In genomic region chr2:88575051-88575450, GRCh38 we compare ENCODE assay signal across 18 cellular contexts.
"Had no signal": no experiment of that assay in that cellular context is flagged by ENCODE, and none has a peak within 500 bp of the region (broad histone marks: within the 10 kb centered on the region; RNA-seq: fewer than 3 reads in every experiment).

No MANE protein-coding gene starts in this region.

- H3K27me3 Mint-ChIP-seq: activated CD4-positive, alpha-beta T cell treated with anti-CD3 and anti-CD28 coated beads, Interleukin-2, amount 10 ng/mL, durations not matched to agents 7 days and 5 days; naive B cell had no signal

- DNase-seq: activated CD4-positive, alpha-beta T cell treated with anti-CD3 and anti-CD28 coated beads, Interleukin-2, amount 10 ng/mL, durations not matched to agents 7 days and 5 days; activated naive CD4-positive, alpha-beta T cell treated with Interleukin-2 at 50 U/mL for 16 hours; activated T-cell treated with anti-CD3 and anti-CD28 coated beads for 4 hours; aorta; cortex of kidney; gastrocnemius medialis; heart right ventricle; kidney glomerular epithelial cell; left ventricle myocardium inferior; mesenchymal stem cell; mucosa of descending colon; naive B cell; ovary; psoas muscle; right lobe of liver; stimulated activated CD4-positive, alpha-beta T cell treated with anti-CD3 and anti-CD28 coated beads, Interleukin-4, amount 100 ng/mL, for 24 hours; stimulated activated naive CD4-positive, alpha-beta T cell; T-helper 9 cell had no signal

- H3K27ac Mint-ChIP-seq: activated CD4-positive, alpha-beta T cell treated with anti-CD3 and anti-CD28 coated beads, Interleukin-2, amount 10 ng/mL, durations not matched to agents 7 days and 5 days had no signal

- ATAC-seq: gastrocnemius medialis, heart right ventricle, mucosa of descending colon, psoas muscle, right lobe of liver had no signal

- H3K4me3 Mint-ChIP-seq: activated CD4-positive, alpha-beta T cell treated with anti-CD3 and anti-CD28 coated beads, Interleukin-2, amount 10 ng/mL, durations not matched to agents 7 days and 5 days; naive B cell had no signal

- H3K9me3 Mint-ChIP-seq: activated CD4-positive, alpha-beta T cell treated with anti-CD3 and anti-CD28 coated beads, Interleukin-2, amount 10 ng/mL, durations not matched to agents 7 days and 5 days; naive B cell had no signal

- H3K4me1 Mint-ChIP-seq: activated CD4-positive, alpha-beta T cell treated with anti-CD3 and anti-CD28 coated beads, Interleukin-2, amount 10 ng/mL, durations not matched to agents 7 days and 5 days had no signal
